In genomic region chr3:122496529-122496928, GRCh38 we compare ENCODE assay signal across 1 cellular context.
TF ChIP-seq lines count a peak whose summit lies in the region.

No MANE protein-coding gene starts in this region.

TF ChIP-seq in HepG2, 621 proteins besides CTCF, POLR2A, EP300 and RAD21:
- TF ChIP-seq, protein P1, sequence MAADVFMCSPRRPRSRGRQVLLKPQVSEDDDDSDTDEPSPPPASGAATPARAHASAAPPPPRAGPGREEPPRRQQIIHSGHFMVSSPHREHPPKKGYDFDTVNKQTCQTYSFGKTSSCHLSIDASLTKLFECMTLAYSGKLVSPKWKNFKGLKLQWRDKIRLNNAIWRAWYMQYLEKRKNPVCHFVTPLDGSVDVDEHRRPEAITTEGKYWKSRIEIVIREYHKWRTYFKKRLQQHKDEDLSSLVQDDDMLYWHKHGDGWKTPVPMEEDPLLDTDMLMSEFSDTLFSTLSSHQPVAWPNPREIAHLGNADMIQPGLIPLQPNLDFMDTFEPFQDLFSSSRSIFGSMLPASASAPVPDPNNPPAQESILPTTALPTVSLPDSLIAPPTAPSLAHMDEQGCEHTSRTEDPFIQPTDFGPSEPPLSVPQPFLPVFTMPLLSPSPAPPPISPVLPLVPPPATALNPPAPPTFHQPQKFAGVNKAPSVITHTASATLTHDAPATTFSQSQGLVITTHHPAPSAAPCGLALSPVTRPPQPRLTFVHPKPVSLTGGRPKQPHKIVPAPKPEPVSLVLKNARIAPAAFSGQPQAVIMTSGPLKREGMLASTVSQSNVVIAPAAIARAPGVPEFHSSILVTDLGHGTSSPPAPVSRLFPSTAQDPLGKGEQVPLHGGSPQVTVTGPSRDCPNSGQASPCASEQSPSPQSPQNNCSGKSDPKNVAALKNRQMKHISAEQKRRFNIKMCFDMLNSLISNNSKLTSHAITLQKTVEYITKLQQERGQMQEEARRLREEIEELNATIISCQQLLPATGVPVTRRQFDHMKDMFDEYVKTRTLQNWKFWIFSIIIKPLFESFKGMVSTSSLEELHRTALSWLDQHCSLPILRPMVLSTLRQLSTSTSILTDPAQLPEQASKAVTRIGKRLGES (CRISPR knock-in tag; IDR thresholded peaks at IDR 0.05; ENCODE audit: borderline replicate concordance): no peak
- TF ChIP-seq ZNF180 (CRISPR knock-in tag; IDR thresholded peaks at IDR 0.05; ENCODE audit: borderline replicate concordance, low read depth) (no peak), ZNF281 (CRISPR knock-in tag; IDR thresholded peaks at IDR 0.05; ENCODE audit: borderline replicate concordance) (peak; percentile 56; the same call in 1 of the 2 replicates), ZNF777 (CRISPR knock-in tag; IDR thresholded peaks at IDR 0.05) (no peak), TP53 (CRISPR knock-in tag; conservative IDR thresholded peaks at IDR 0.05) (0 out of 2 replicates have a peak, but pooled peaks have one; percentile 55), FOXK2 (IDR thresholded peaks at IDR 0.05) (no peak), ZNF333 (CRISPR knock-in tag; IDR thresholded peaks at IDR 0.05; ENCODE audit: borderline replicate concordance) (no peak), AKAP8 (CRISPR knock-in tag; IDR thresholded peaks at IDR 0.05) (no peak), REXO4 (CRISPR knock-in tag; IDR thresholded peaks at IDR 0.05; ENCODE audit: borderline replicate concordance) (no peak), RARA (CRISPR knock-in tag; IDR thresholded peaks at IDR 0.05) (no peak)
- TF ChIP-seq, protein P2, sequence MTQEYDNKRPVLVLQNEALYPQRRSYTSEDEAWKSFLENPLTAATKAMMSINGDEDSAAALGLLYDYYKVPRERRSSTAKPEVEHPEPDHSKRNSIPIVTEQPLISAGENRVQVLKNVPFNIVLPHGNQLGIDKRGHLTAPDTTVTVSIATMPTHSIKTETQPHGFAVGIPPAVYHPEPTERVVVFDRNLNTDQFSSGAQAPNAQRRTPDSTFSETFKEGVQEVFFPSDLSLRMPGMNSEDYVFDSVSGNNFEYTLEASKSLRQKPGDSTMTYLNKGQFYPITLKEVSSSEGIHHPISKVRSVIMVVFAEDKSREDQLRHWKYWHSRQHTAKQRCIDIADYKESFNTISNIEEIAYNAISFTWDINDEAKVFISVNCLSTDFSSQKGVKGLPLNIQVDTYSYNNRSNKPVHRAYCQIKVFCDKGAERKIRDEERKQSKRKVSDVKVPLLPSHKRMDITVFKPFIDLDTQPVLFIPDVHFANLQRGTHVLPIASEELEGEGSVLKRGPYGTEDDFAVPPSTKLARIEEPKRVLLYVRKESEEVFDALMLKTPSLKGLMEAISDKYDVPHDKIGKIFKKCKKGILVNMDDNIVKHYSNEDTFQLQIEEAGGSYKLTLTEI (CRISPR knock-in tag; conservative IDR thresholded peaks at IDR 0.05): no peak
